Comparison of ENCODE assay signal across 2 cellular contexts in the genomic region with DNA sequence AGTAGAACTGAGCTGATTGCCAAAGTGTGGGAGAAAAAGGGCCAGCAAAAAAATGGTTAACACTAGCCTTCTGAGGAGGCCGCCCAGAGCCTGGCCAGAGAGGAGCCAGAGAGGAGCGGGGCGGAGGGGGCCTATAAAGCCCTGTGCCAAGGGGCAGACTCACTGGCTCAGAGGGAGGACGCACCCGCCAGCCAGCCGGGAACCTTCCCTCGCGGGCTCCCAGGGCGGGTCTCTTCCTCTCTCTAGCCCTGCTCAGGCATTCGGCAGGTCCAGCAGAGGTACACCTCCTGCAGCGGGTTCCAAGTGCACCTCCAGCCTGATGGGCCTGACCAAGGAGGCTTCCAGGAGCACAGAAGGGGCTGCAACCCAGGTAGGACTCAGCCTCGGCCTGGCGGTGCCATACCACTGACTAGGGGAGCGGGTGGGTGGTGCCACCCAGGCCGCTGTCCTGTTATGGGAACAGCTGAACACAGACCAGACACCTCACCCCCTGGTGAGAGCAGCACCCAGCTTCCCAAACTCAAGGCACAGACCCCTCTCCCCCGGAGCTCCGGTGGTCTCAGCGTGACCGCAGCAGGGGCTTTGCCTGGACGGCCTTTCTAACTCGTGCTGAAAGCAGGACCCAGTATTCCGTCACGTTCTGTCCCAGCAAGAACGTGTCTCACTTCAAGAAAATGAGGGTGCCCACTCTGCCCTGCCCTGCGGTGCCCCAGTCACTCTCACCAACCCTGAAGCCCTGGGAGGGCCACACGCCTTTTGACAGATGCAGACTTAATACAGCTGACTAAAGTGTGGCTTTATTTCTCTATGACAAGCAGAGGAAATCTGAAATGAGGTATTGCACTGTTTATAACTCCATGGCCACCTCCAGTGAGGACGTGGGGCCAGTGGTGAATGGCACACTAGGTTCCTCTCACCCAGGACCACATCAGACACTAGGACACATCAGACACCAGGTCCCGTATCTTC.
TF ChIP-seq lines count a peak whose summit lies in the region.

A gene (plus strand): TSS at position 162 of the 969 bp plus-strand sequence. CDS start 3,616 bp downstream, outside the sequence.

TF ChIP-seq in Ishikawa, 13 proteins besides CTCF, POLR2A, EP300 and RAD21:
- TF ChIP-seq TEAD4 (IDR thresholded peaks at IDR 0.05) (no peak), ZBTB7A (IDR thresholded peaks at IDR 0.05; ENCODE audit: low read depth) (peak; percentile 46), YY1 (IDR thresholded peaks at IDR 0.05; ENCODE audit: low read depth) (no peak), CREB1 (IDR thresholded peaks at IDR 0.05; ENCODE audit: low read depth) (no peak), TCF12 (IDR thresholded peaks at IDR 0.05; ENCODE audit: low read depth) (0 out of 2 replicates have a peak, but pooled peaks have one; percentile 11), NFIC (IDR thresholded peaks at IDR 0.05) (peak; percentile 63), TAF1 (IDR thresholded peaks at IDR 0.05; ENCODE audit: low read depth) (0 out of 2 replicates have a peak, but pooled peaks have one; percentile 29)

TF ChIP-seq in GM12878, 131 proteins besides CTCF, POLR2A, EP300 and RAD21:
- TF ChIP-seq BRCA1 (IDR thresholded peaks at IDR 0.05; ENCODE audit: low read depth, low read length) (no peak), MYB (IDR thresholded peaks at IDR 0.05; ENCODE audit: borderline replicate concordance, low read depth, low read length) (no peak), JUNB (IDR thresholded peaks at IDR 0.05) (no peak), RUNX3 (IDR thresholded peaks at IDR 0.05; ENCODE audit: low read length) (no peak), KAT2A (conservative IDR thresholded peaks at IDR 0.05; ENCODE audit: control insufficient read depth, low read depth, low read length) (no peak), CHD4 (IDR thresholded peaks at IDR 0.05) (no peak), HDGF (IDR thresholded peaks at IDR 0.05) (no peak), ZNF622 (IDR thresholded peaks at IDR 0.05) (no peak), SUPT20H (IDR thresholded peaks at IDR 0.05; ENCODE audit: borderline replicate concordance, control insufficient read depth, low read depth, low read length) (no peak), RAD51 (IDR thresholded peaks at IDR 0.05) (no peak), RFX5 (IDR thresholded peaks at IDR 0.05; ENCODE audit: low read depth, low read length) (no peak)
- TF ChIP-seq, protein P1, sequence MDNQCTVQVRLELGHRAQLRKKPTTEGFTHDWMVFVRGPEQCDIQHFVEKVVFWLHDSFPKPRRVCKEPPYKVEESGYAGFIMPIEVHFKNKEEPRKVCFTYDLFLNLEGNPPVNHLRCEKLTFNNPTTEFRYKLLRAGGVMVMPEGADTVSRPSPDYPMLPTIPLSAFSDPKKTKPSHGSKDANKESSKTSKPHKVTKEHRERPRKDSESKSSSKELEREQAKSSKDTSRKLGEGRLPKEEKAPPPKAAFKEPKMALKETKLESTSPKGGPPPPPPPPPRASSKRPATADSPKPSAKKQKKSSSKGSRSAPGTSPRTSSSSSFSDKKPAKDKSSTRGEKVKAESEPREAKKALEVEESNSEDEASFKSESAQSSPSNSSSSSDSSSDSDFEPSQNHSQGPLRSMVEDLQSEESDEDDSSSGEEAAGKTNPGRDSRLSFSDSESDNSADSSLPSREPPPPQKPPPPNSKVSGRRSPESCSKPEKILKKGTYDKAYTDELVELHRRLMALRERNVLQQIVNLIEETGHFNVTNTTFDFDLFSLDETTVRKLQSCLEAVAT (IDR thresholded peaks at IDR 0.05): peak; percentile 90
- TF ChIP-seq, protein P2, sequence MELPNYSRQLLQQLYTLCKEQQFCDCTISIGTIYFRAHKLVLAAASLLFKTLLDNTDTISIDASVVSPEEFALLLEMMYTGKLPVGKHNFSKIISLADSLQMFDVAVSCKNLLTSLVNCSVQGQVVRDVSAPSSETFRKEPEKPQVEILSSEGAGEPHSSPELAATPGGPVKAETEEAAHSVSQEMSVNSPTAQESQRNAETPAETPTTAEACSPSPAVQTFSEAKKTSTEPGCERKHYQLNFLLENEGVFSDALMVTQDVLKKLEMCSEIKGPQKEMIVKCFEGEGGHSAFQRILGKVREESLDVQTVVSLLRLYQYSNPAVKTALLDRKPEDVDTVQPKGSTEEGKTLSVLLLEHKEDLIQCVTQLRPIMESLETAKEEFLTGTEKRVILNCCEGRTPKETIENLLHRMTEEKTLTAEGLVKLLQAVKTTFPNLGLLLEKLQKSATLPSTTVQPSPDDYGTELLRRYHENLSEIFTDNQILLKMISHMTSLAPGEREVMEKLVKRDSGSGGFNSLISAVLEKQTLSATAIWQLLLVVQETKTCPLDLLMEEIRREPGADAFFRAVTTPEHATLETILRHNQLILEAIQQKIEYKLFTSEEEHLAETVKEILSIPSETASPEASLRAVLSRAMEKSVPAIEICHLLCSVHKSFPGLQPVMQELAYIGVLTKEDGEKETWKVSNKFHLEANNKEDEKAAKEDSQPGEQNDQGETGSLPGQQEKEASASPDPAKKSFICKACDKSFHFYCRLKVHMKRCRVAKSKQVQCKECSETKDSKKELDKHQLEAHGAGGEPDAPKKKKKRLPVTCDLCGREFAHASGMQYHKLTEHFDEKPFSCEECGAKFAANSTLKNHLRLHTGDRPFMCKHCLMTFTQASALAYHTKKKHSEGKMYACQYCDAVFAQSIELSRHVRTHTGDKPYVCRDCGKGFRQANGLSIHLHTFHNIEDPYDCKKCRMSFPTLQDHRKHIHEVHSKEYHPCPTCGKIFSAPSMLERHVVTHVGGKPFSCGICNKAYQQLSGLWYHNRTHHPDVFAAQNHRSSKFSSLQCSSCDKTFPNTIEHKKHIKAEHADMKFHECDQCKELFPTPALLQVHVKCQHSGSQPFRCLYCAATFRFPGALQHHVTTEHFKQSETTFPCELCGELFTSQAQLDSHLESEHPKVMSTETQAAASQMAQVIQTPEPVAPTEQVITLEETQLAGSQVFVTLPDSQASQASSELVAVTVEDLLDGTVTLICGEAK (IDR thresholded peaks at IDR 0.05; ENCODE audit: borderline replicate concordance): no peak
- TF ChIP-seq, protein P3, sequence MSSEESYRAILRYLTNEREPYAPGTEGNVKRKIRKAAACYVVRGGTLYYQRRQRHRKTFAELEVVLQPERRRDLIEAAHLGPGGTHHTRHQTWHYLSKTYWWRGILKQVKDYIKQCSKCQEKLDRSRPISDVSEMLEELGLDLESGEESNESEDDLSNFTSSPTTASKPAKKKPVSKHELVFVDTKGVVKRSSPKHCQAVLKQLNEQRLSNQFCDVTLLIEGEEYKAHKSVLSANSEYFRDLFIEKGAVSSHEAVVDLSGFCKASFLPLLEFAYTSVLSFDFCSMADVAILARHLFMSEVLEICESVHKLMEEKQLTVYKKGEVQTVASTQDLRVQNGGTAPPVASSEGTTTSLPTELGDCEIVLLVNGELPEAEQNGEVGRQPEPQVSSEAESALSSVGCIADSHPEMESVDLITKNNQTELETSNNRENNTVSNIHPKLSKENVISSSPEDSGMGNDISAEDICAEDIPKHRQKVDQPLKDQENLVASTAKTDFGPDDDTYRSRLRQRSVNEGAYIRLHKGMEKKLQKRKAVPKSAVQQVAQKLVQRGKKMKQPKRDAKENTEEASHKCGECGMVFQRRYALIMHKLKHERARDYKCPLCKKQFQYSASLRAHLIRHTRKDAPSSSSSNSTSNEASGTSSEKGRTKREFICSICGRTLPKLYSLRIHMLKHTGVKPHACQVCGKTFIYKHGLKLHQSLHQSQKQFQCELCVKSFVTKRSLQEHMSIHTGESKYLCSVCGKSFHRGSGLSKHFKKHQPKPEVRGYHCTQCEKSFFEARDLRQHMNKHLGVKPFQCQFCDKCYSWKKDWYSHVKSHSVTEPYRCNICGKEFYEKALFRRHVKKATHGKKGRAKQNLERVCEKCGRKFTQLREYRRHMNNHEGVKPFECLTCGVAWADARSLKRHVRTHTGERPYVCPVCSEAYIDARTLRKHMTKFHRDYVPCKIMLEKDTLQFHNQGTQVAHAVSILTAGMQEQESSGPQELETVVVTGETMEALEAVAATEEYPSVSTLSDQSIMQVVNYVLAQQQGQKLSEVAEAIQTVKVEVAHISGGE (CRISPR knock-in tag; IDR thresholded peaks at IDR 0.05): no peak
- TF ChIP-seq, protein P4, sequence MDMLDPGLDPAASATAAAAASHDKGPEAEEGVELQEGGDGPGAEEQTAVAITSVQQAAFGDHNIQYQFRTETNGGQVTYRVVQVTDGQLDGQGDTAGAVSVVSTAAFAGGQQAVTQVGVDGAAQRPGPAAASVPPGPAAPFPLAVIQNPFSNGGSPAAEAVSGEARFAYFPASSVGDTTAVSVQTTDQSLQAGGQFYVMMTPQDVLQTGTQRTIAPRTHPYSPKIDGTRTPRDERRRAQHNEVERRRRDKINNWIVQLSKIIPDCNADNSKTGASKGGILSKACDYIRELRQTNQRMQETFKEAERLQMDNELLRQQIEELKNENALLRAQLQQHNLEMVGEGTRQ (IDR thresholded peaks at IDR 0.05; ENCODE audit: borderline replicate concordance, low read depth, low read length): no peak
- TF ChIP-seq, protein P5, sequence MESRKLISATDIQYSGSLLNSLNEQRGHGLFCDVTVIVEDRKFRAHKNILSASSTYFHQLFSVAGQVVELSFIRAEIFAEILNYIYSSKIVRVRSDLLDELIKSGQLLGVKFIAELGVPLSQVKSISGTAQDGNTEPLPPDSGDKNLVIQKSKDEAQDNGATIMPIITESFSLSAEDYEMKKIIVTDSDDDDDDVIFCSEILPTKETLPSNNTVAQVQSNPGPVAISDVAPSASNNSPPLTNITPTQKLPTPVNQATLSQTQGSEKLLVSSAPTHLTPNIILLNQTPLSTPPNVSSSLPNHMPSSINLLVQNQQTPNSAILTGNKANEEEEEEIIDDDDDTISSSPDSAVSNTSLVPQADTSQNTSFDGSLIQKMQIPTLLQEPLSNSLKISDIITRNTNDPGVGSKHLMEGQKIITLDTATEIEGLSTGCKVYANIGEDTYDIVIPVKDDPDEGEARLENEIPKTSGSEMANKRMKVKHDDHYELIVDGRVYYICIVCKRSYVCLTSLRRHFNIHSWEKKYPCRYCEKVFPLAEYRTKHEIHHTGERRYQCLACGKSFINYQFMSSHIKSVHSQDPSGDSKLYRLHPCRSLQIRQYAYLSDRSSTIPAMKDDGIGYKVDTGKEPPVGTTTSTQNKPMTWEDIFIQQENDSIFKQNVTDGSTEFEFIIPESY (IDR thresholded peaks at IDR 0.05): peak; percentile 60; the same call in 1 of the 2 replicates
